In the genomic region with DNA sequence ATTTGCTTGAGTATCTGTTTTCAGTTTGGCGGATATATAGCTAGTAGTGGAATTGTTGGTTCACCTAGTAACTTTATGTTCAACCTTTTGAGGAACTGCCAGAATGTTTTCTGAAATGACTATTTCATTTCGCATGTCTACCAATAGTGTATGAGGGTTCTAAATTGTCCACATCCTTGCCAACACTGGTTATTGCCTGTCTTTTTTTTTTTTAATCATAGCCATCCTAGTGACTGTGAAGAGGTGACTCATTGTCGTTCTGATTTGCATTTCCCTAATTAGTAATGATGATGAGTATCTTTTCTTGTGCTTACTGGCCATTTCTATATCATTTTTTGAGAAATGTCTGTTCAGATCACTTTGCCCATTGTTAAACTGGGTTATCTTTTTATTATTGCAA, we compare ENCODE assay signal across 29 cellular contexts.
"Had no signal": no experiment of that assay in that cellular context is flagged by ENCODE, and none has a peak within 500 bp of the region (broad histone marks: within the 10 kb centered on the region; RNA-seq: fewer than 3 reads in every experiment).

No MANE protein-coding gene starts in this region.

- H3K9me3 ChIP-seq: ovary, psoas muscle, right lobe of liver, sigmoid colon, spleen, stomach, thoracic aorta, thyroid gland, tibial nerve, upper lobe of left lung, vagina had no signal

- H3K27ac Mint-ChIP-seq: natural killer cell; neural progenitor cell; progenitor cell of endocrine pancreas; stimulated activated naive B cell treated with anti-CD40 and anti-IgM and Interleukin-4, amounts not matched to agents 10 μg/mL and 1 μg/mL and 100 μg/mL, for 72 hours; stimulated activated naive CD8-positive, alpha-beta T cell treated with anti-CD3 and anti-CD28 coated beads, Interleukin-15, Interleukin-2, amounts not matched to agents 100 ng/mL and 50 ng/mL, for 24 hours had no signal

- H3K9ac ChIP-seq: neural progenitor cell, parathyroid adenoma had no signal

- H2AFZ ChIP-seq: neural progenitor cell, parathyroid adenoma had no signal

- ATAC-seq: natural killer cell; psoas muscle; right cardiac atrium; right lobe of liver; stimulated activated naive B cell treated with anti-CD40 and anti-IgM and Interleukin-4, amounts not matched to agents 10 μg/mL and 1 μg/mL and 100 μg/mL, for 72 hours had no signal

- H3K36me3 ChIP-seq: neural progenitor cell, ovary, right lobe of liver, sigmoid colon, spleen, stomach, thoracic aorta, thyroid gland, tibial nerve, upper lobe of left lung, vagina had no signal

- H3K27me3 Mint-ChIP-seq: progenitor cell of endocrine pancreas; stimulated activated naive B cell treated with anti-CD40 and anti-IgM and Interleukin-4, amounts not matched to agents 10 μg/mL and 1 μg/mL and 100 μg/mL, for 72 hours had no signal

- H3K4me3 ChIP-seq: neural progenitor cell, ovary, psoas muscle, right lobe of liver, sigmoid colon, spleen, stomach, thoracic aorta, thyroid gland, tibial nerve, upper lobe of left lung, vagina had no signal

- H3K27ac ChIP-seq: neural progenitor cell, ovary, parathyroid adenoma, psoas muscle, right lobe of liver, sigmoid colon, spleen, stomach, thoracic aorta, thyroid gland, tibial nerve, upper lobe of left lung, vagina had no signal

- H3K36me3 Mint-ChIP-seq: natural killer cell; neural progenitor cell; stimulated activated naive B cell treated with anti-CD40 and anti-IgM and Interleukin-4, amounts not matched to agents 10 μg/mL and 1 μg/mL and 100 μg/mL, for 72 hours had no signal

- H3K27me3 ChIP-seq: neural progenitor cell, ovary, right lobe of liver, sigmoid colon, spleen, stomach, thyroid gland, tibial nerve, upper lobe of left lung, vagina had no signal

- H3K9me3 Mint-ChIP-seq: neural progenitor cell had no signal

- H3K4me1 ChIP-seq: neural progenitor cell, psoas muscle, sigmoid colon, spleen, stomach, vagina had no signal

- H3K4me1 Mint-ChIP-seq: natural killer cell had no signal

- DNase-seq: natural killer cell; occipital lobe; ovary; posterior cingulate gyrus; psoas muscle; right cardiac atrium; right lobe of liver; sigmoid colon; small intestine; spleen; stimulated activated CD4-positive, alpha-beta T cell treated with anti-CD3 and anti-CD28 coated beads, Interleukin-12 subunit alpha, Interleukin-12 subunit beta, amount 100 ng/mL, for 4 hours; stimulated activated CD4-positive, alpha-beta T cell treated with anti-CD3 and anti-CD28 coated beads, Interleukin-1b, Interleukin-23, amount 100 ng/mL, for 48 hours; stimulated activated CD4-positive, alpha-beta T cell treated with anti-CD3 and anti-CD28 coated beads, Interleukin-4, amount 100 ng/mL, for 1 hour; stimulated activated CD4-positive, alpha-beta T cell treated with anti-CD3 and anti-CD28 coated beads, Interleukin-4, amount 100 ng/mL, for 4 hours; stimulated activated CD8-positive, alpha-beta memory T cell treated with anti-CD3 and anti-CD28 coated beads, Interleukin-4, amount 100 ng/mL, for 48 hours; stimulated activated naive B cell treated with anti-CD40 and anti-IgM and Interleukin-4, amounts not matched to agents 10 μg/mL and 1 μg/mL and 100 μg/mL, for 72 hours; stimulated activated naive CD4-positive, alpha-beta T cell treated with Interleukin-2 at 50 U/mL for 16 hours; stomach; thyroid gland; trophoblast cell; upper lobe of left lung had no signal

- H3K4me2 ChIP-seq: neural progenitor cell had no signal

- H3K4me3 Mint-ChIP-seq: natural killer cell; nephron; neural progenitor cell; stimulated activated naive B cell treated with anti-CD40 and anti-IgM and Interleukin-4, amounts not matched to agents 10 μg/mL and 1 μg/mL and 100 μg/mL, for 72 hours; stimulated activated naive CD8-positive, alpha-beta T cell treated with anti-CD3 and anti-CD28 coated beads, Interleukin-15, Interleukin-2, amounts not matched to agents 100 ng/mL and 50 ng/mL, for 24 hours had no signal
